In the genomic region with DNA sequence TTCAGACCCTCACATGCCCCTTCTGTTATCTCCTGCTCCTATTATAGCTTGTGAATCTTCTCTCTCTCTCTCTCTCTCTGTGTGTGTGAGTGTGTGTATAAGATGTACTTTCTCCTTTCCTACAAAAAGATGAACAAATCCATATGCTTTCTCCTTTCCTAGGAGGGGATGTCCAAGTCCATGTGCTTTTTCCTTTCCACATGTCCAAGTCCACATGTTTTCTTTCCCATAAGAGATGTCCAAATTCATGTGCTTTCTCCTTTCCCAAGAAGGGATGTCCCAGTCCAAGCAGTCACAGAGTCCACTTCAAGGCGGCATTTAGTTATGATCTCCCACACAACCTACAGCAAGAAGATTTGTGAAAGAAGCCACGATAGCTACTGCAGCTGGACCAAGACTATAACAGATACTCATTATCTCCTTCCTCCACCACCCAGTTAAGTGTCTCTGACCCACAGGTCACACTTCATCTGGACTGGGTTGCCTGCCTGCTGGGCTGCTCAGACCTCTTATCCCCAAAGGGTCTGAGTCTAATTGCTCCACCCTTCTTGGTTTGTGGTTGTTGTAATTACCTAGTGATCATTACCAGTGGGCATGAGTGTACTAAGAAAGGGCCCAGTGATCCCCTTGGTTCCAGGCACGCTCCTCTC, we compare ENCODE assay signal across 29 cellular contexts. TPM values are rescaled to one million over a fixed set of nuclear protein-coding genes. Genes with fewer than 3 reads are reported as not detected.
"Had no signal": no experiment of that assay in that cellular context is flagged by ENCODE, and none has a peak within 500 bp of the region (broad histone marks: within the 10 kb centered on the region; RNA-seq: fewer than 3 reads in every experiment).

No MANE protein-coding gene starts in this region.

- H3K4me3 Mint-ChIP-seq: activated CD8-positive, alpha-beta T cell treated with anti-CD3 and anti-CD28 coated beads, Interleukin-2, amount 10 ng/mL, durations not matched to agents 7 days and 5 days; activated naive CD4-positive, alpha-beta T cell treated with anti-CD3 and anti-CD28 coated beads for 36 hours; activated naive CD8-positive, alpha-beta T cell treated with anti-CD3 and anti-CD28 coated beads for 36 hours; activated T-cell treated with anti-CD3 and anti-CD28 coated beads, Interleukin-2, amount 50 U/mL, for 24 hours; IgD-negative memory B cell; T-helper 2 cell treated with Interferon-gamma antibody and Interleukin-4, amounts not matched to agents 5 μg/mL and 100 μg/mL, for 36 hours had no signal

- H3K4me2 ChIP-seq: KMS-11, SK-N-SH had no signal

- H3K36me3 ChIP-seq: brain microvascular endothelial cell, Peyer's patch, SJCRH30, WERI-Rb-1 had no signal

- H3K9ac ChIP-seq: KMS-11, SK-N-SH had no signal

- H3K4me1 Mint-ChIP-seq: activated naive CD8-positive, alpha-beta T cell treated with anti-CD3 and anti-CD28 coated beads for 36 hours; IgD-negative memory B cell had no signal

- H3K27ac ChIP-seq: brain microvascular endothelial cell, KMS-11, Peyer's patch, RWPE1, SJCRH30, WERI-Rb-1 had no signal

- H3K27ac Mint-ChIP-seq: activated CD8-positive, alpha-beta T cell treated with anti-CD3 and anti-CD28 coated beads, Interleukin-2, amount 10 ng/mL, durations not matched to agents 7 days and 5 days; activated naive CD4-positive, alpha-beta T cell treated with anti-CD3 and anti-CD28 coated beads for 36 hours; activated naive CD8-positive, alpha-beta T cell treated with anti-CD3 and anti-CD28 coated beads for 36 hours; activated T-cell treated with anti-CD3 and anti-CD28 coated beads, Interleukin-2, amount 50 U/mL, for 24 hours; T-helper 2 cell treated with Interferon-gamma antibody and Interleukin-4, amounts not matched to agents 5 μg/mL and 100 μg/mL, for 36 hours had no signal

- DNase-seq: activated CD4-positive, alpha-beta T cell treated with anti-CD3 and anti-CD28 coated beads for 48 hours; activated CD4-positive, alpha-beta T cell treated with anti-CD3 and anti-CD28 coated beads, Interleukin-2, amount 50 U/mL, for 4 hours; activated CD8-positive, alpha-beta T cell treated with anti-CD3 and anti-CD28 coated beads, Interleukin-2, amount 10 ng/mL, durations not matched to agents 7 days and 5 days; activated effector memory CD4-positive, alpha-beta T cell treated with anti-CD3 and anti-CD28 coated beads, Interleukin-2, amount 50 U/mL, for 16 hours; activated naive CD4-positive, alpha-beta T cell treated with anti-CD3 and anti-CD28 coated beads for 36 hours; activated naive CD8-positive, alpha-beta T cell treated with anti-CD3 and anti-CD28 coated beads for 36 hours; activated T-cell treated with anti-CD3 and anti-CD28 coated beads, Interleukin-2, amount 50 U/mL, for 24 hours; brain microvascular endothelial cell; caudate nucleus; MV-4-11; NCI-H1092 treated with DMSO at 0.1 percent for 48 hours; NCI-H1436; NCI-H1694 treated with DMSO at 0.1 percent for 48 hours; NCI-H2029 treated with DMSO at 0.1 percent for 48 hours; NCI-H345; NCI-H510A; NCI-H69; NK-92 treated with Interleukin-12 subunit alpha and Interleukin-12 subunit beta, amount 100 ng/mL, for 24 hours; Peyer's patch; Right ventricle myocardium superior; SJCRH30; SK-N-SH; T-helper 1 cell; WERI-Rb-1 had no signal

- H3K9me3 ChIP-seq: Peyer's patch, SJCRH30, SK-N-SH had no signal

- H3K4me1 ChIP-seq: Peyer's patch, SJCRH30 had no signal

- H3K9me2 ChIP-seq: SK-N-SH had no signal

- H3K27me3 Mint-ChIP-seq: activated naive CD8-positive, alpha-beta T cell treated with anti-CD3 and anti-CD28 coated beads for 36 hours; activated T-cell treated with anti-CD3 and anti-CD28 coated beads, Interleukin-2, amount 50 U/mL, for 24 hours; IgD-negative memory B cell had no signal

- H3K27me3 ChIP-seq: brain microvascular endothelial cell, Peyer's patch, SJCRH30 had no signal

- ATAC-seq: activated CD8-positive, alpha-beta T cell treated with anti-CD3 and anti-CD28 coated beads, Interleukin-2, amount 10 ng/mL, durations not matched to agents 7 days and 5 days had no signal

- H3K4me3 ChIP-seq: Peyer's patch, SJCRH30 had no signal

RNA-seq across cellular contexts. Expression of a gene that starts 18.4 kb away (rescaled TPM):
- total RNA-seq: activated CD8-positive, alpha-beta T cell treated with anti-CD3 and anti-CD28 coated beads, Interleukin-2, amount 10 ng/mL, durations not matched to agents 7 days and 5 days; activated naive CD4-positive, alpha-beta T cell treated with anti-CD3 and anti-CD28 coated beads for 36 hours; activated naive CD8-positive, alpha-beta T cell treated with anti-CD3 and anti-CD28 coated beads for 36 hours; MCF 10A; Peyer's patch; Right ventricle myocardium superior; SJCRH30 had no signal
- polyA plus RNA-seq: IgD-negative memory B cell, SK-N-SH had no signal
